ENCODE assay signal across 22 cellular contexts in the genomic region with DNA sequence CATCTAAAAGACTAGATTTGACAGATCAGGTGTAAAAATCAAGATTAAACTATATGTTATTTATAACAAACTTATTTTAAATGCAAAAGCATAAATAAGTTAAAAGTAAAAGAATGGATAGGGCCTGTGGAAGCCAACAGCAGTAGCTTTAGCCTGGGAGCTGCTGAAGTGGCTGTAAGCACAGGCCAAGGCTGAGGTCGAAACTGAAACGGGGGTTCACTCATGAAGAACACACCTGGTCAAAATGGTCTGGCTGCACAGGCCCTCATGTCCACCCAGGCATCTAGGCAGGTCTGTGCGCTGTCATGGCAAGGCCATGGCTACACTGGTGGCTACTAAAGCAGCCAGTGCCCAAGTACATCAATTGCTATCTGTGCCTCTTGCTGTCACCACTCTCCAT. TPM values are rescaled to one million over a fixed set of nuclear protein-coding genes. Genes with fewer than 3 reads are reported as not detected.
"Had no signal": no experiment of that assay in that cellular context is flagged by ENCODE, and none has a peak within 500 bp of the region (broad histone marks: within the 10 kb centered on the region; RNA-seq: fewer than 3 reads in every experiment).

No MANE protein-coding gene starts in this region.

- H3K4me1 ChIP-seq: heart right ventricle, psoas muscle, right lobe of liver, uterus had no signal

- H3K36me3 ChIP-seq: heart right ventricle, neutrophil, thoracic aorta, uterus had no signal

- ATAC-seq: heart right ventricle; left lobe of liver; naive thymus-derived CD8-positive, alpha-beta T cell; psoas muscle; right lobe of liver; stimulated activated effector memory CD8-positive, alpha-beta T cell treated with anti-CD3 and anti-CD28 coated beads, Interleukin-12 subunit alpha, Interleukin-12 subunit beta, amount 100 ng/mL, for 72 hours; stimulated activated naive CD8-positive, alpha-beta T cell treated with anti-CD3 and anti-CD28 coated beads, Interleukin-15, amount 100 ng/mL, for 72 hours had no signal

- H3K27ac ChIP-seq: dorsolateral prefrontal cortex, heart right ventricle, neutrophil, psoas muscle, right lobe of liver, thoracic aorta, uterus had no signal

- DNase-seq: cortex of kidney; dorsolateral prefrontal cortex; effector CD8-positive, alpha-beta T cell; heart right ventricle; hypothalamus; islet precursor cell; mammary epithelial cell; naive thymus-derived CD8-positive, alpha-beta T cell; psoas muscle; retina; right lobe of liver; stimulated activated CD4-positive, alpha-beta T cell treated with anti-CD3 and anti-CD28 coated beads, Interleukin-4, amount 100 ng/mL, for 1 hour; stimulated activated CD8-positive, alpha-beta memory T cell treated with anti-CD3 and anti-CD28 coated beads, Interleukin-4, amount 100 ng/mL, for 48 hours; stimulated activated naive CD8-positive, alpha-beta T cell treated with anti-CD3 and anti-CD28 coated beads, Interleukin-15, amount 100 ng/mL, for 72 hours; uterus had no signal

- H3K4me3 ChIP-seq: dorsolateral prefrontal cortex, heart right ventricle, psoas muscle, right lobe of liver, thoracic aorta, uterus had no signal

- H3K27me3 ChIP-seq: neutrophil, right lobe of liver, uterus had no signal

- FAIRE-seq: frontal cortex had no signal

- H3K9me3 ChIP-seq: right lobe of liver, thoracic aorta, uterus had no signal

RNA-seq across cellular contexts. Expression of a gene that starts 23.1 kb away (rescaled TPM):
- total RNA-seq: left lobe of liver, osteoblast had no signal
- polyA plus RNA-seq: neural cell had no signal
